Comparison of ENCODE assay signal across 8 cellular contexts in the genomic region with DNA sequence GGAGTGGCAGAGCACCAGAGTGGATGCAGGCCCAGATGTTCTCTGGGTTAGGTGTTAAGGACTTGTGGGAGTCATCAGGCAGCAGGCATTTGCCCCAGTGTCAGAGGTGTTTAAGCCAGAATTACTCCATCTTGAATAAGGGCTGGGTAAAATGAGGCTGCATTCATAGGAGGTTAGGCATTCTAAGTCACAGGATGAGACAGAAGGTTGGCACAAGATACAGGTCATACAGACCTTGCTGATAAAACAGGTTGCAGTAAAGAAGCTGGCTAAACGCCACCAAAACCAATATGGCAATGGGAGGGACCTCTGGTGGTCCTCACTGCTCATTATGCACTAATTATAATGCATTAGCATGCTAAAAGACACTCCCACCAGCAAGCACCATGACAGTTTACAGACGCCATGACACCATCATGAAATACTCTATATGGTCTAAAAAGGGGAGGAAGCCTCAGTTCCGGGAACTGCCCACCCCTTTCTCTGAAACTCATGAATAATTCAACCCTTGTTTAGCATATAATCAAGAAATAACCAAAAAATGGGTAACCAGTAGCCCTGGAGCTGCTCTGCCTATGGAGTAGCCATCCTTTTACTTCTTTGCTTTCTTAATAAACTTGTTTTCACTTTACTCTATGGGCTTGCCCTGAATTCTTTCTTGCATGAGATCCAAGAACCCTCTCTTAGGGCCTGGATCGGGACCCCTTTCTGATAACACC. TPM values are rescaled to one million over a fixed set of nuclear protein-coding genes. Genes with fewer than 3 reads are reported as not detected.
DNase-seq lines count a peak whose midpoint lies in the region; ATAC-seq and TF ChIP-seq lines count a peak whose summit lies in the region.

No MANE protein-coding gene starts in this region.

- H3K27me3 ChIP-seq in SK-N-SH (ENCODE audit: insufficient read depth) (peaks cover 5% of the 10 kb centered on the region; the same call in 1 of the 2 replicates), Peyer's patch (no peaks in the 10 kb centered on the region), adrenal gland (no peaks in the 10 kb centered on the region), thymus (ENCODE audit: control insufficient read depth, insufficient read depth) (no peaks in the 10 kb centered on the region)

- H3K4me1 ChIP-seq in SK-N-SH (ENCODE audit: control insufficient read depth in 1 of 2, insufficient read depth in 2 of 2, low read depth in 1 of 2, low read length in 1 of 2): peaks cover 0 to 7% of the 10 kb centered on the region in 2 experiments; a peak in 1 of 4 replicates
- H3K4me1 ChIP-seq in Peyer's patch: peaks cover 0 to 27% (median 8%) of the 10 kb centered on the region in 4 donors
- peaks cover 19 to 65% of the 10 kb centered on the region in 2 donors for H3K4me1 ChIP-seq in adrenal gland (replicated peaks in 1 of 2)
- H3K4me1 ChIP-seq in mucosa of descending colon (ENCODE audit: low read depth): peaks cover 20% of the 10 kb centered on the region
- H3K4me1 ChIP-seq in thymus (ENCODE audit: control insufficient read depth, insufficient read depth, low read length): peaks cover 13% of the 10 kb centered on the region

- H3K9me3 ChIP-seq in SK-N-SH (no peaks in the 10 kb centered on the region), Peyer's patch (no peaks in the 10 kb centered on the region), adrenal gland (replicated peaks in 1 of 3) (no peaks in the 10 kb centered on the region), mucosa of descending colon (no peaks in the 10 kb centered on the region), thymus (ENCODE audit: control insufficient read depth) (no peaks in the 10 kb centered on the region)

- peak overlapping the region; percentile 78 for H2AFZ ChIP-seq in SK-N-SH (ENCODE audit: low read depth)

- TF ChIP-seq CTCF in SK-N-SH (IDR thresholded peaks at IDR 0.05): no peak
- no peak for TF ChIP-seq CTCF in Peyer's patch (IDR thresholded peaks at IDR 0.05)
- TF ChIP-seq CTCF in adrenal gland (IDR thresholded peaks at IDR 0.05): no peak
- TF ChIP-seq CTCF in mucosa of descending colon (IDR thresholded peaks at IDR 0.05): no peak

- H3K36me3 ChIP-seq in SK-N-SH (replicated peaks in 1 of 2; ENCODE audit: control insufficient read depth in 1 of 2, insufficient read depth in 2 of 2, low read length in 1 of 2) (no peaks in the 10 kb centered on the region), Peyer's patch (peaks cover 0 to 3% (median 0%) of the 10 kb centered on the region in 3 donors), adrenal gland (replicated peaks in 1 of 2) (peaks cover 0 to 12% of the 10 kb centered on the region in 2 donors), mucosa of descending colon (ENCODE audit: low read depth) (no peaks in the 10 kb centered on the region), thymus (ENCODE audit: control insufficient read depth, insufficient read depth) (peaks cover 20% of the 10 kb centered on the region)

- POLR2A ChIA-PET in SK-N-SH (lab: Yijun Ruan, JAX): no interaction called here

- 77% methylated on average over 4 of the region's 4 CpGs for WGBS in SK-N-SH (ENCODE audit: low lambda C conversion rate)
- WGBS in adrenal gland, 4 donors: 49 to 58% (median 52%) methylated on average over 4 of the region's 4 CpGs
- WGBS in thymus: 58% methylated on average over 4 of the region's 4 CpGs

- CTCF ChIA-PET in SK-N-SH (lab: Yijun Ruan, JAX): interaction anchor here (1.1 to 1.8 kb wide), 4 partner anchors 9 to 548 kb away, joined by 3 to 4 read pairs (median 3); no protein-coding TSS in a partner anchor

- H4K20me1 ChIP-seq in SK-N-SH (ENCODE audit: insufficient read depth): no peaks in the 10 kb centered on the region

- ATAC-seq in SK-N-SH treated with all-trans-retinoic acid at 6 μM for 48 hours: no peak
- ATAC-seq in mucosa of descending colon: no peak

- TF ChIP-seq POLR2A in Peyer's patch (IDR thresholded peaks at IDR 0.05) (no peak), adrenal gland (IDR thresholded peaks at IDR 0.05) (peak in 1 of 2 donors; percentile 60)

- no peak for TF ChIP-seq RAD21 in SK-N-SH (IDR thresholded peaks at IDR 0.05; ENCODE audit: low read length)

- H3K9me2 ChIP-seq in SK-N-SH: no peaks in the 10 kb centered on the region

- no peak for TF ChIP-seq EP300 in SK-N-SH (IDR thresholded peaks at IDR 0.05; ENCODE audit: borderline replicate concordance in 1 of 2, low read depth in 1 of 2, low read length in 1 of 2)

- H3F3A ChIP-seq in SK-N-SH (replicated peaks; ENCODE audit: insufficient read depth): no peaks in the 10 kb centered on the region

- H3K79me2 ChIP-seq in SK-N-SH (ENCODE audit: insufficient read depth): no peaks in the 10 kb centered on the region

- peak overlapping the region; percentile 57; the same call in 1 of the 2 replicates for H3K4me2 ChIP-seq in SK-N-SH

- intact Hi-C loops in adrenal gland (cut with DNase I): no loop called here
- intact Hi-C loops in mucosa of descending colon (cut with DNase I, micrococcal nuclease): no loop called here

- DNase-seq in SK-N-SH: no peak
- no peak for DNase-seq in Peyer's patch
- DNase-seq in adrenal gland: peak; percentile 73 to 94 (median 84)
- DNase-seq in mucosa of descending colon: peak in 1 of 3 donors; percentile 34
- DNase-seq in NCI-H2107 treated with DMSO at 0.1 percent for 48 hours (lab: John Stamatoyannopoulos, UW; ENCODE audit: unreplicated experiment): no peak
- no peak for DNase-seq in middle frontal gyrus (ENCODE audit: extremely low spot score, low spot score)

- no peak overlapping the region for H3K9ac ChIP-seq in SK-N-SH

- H3K4me3 ChIP-seq in SK-N-SH (ENCODE audit: low read depth in 2 of 2, low read length in 1 of 2): peak overlapping the region in 1 of 2 experiments; percentile 48; a peak in 2 of 4 replicates
- peak overlapping the region; percentile 61 to 89 (median 73) for H3K4me3 ChIP-seq in Peyer's patch
- peak overlapping the region in 2 of 4 donors; percentile 42 to 88 for H3K4me3 ChIP-seq in adrenal gland
- peak overlapping the region; percentile 77 for H3K4me3 ChIP-seq in mucosa of descending colon
- H3K4me3 ChIP-seq in thymus (ENCODE audit: low read length): peak overlapping the region; percentile 71

- peak overlapping the region in 1 of 2 experiments; percentile 58; a peak in 1 of 4 replicates for H3K27ac ChIP-seq in SK-N-SH (ENCODE audit: low read depth in 2 of 2, low read length in 1 of 2)
- peak overlapping the region; percentile 86 to 93 (median 90) for H3K27ac ChIP-seq in Peyer's patch
- H3K27ac ChIP-seq in adrenal gland: peak overlapping the region; percentile 78 to 97 (median 90)
- H3K27ac ChIP-seq in thymus (ENCODE audit: low read depth): peak overlapping the region; percentile 88

TF ChIP-seq in SK-N-SH treated with all-trans-retinoic acid at 6 μM for 48 hours, 23 proteins besides CTCF, POLR2A, EP300 and RAD21 (continues in another document):
- TF ChIP-seq RARB (CRISPR knock-in tag; IDR thresholded peaks at IDR 0.05): no peak
- no peak for TF ChIP-seq ARNTL (CRISPR knock-in tag; IDR thresholded peaks at IDR 0.05; ENCODE audit: borderline replicate concordance, low read depth)
- no peak for TF ChIP-seq BACH2 (CRISPR knock-in tag; IDR thresholded peaks at IDR 0.05; ENCODE audit: borderline replicate concordance)
- no peak for TF ChIP-seq TCF4 (CRISPR knock-in tag; IDR thresholded peaks at IDR 0.05; ENCODE audit: borderline replicate concordance)
- no peak for TF ChIP-seq GLIS3 (CRISPR knock-in tag; IDR thresholded peaks at IDR 0.05)
- TF ChIP-seq ZC3H10 (CRISPR knock-in tag; IDR thresholded peaks at IDR 0.05): no peak
- no peak for TF ChIP-seq ZFP30 (CRISPR knock-in tag; IDR thresholded peaks at IDR 0.05)
- no peak for TF ChIP-seq CSDC2 (CRISPR knock-in tag; IDR thresholded peaks at IDR 0.05)

RNA-seq across cellular contexts. Expression of a gene that starts 0.9 kb away (rescaled TPM):
- polyA plus RNA-seq in SK-N-SH (2012; rRNA removed) (0.93 and 0.99 TPM in 2 replicates), adrenal gland (10 to 100 TPM in 2 of 3 donors, 1 to 10 TPM in 1; 8.6 to 34.5 (median 33.6) TPM), thymus (11.3 TPM)
- polyA plus RNA-seq in SK-N-SH (2012; cell fraction: cytosol; rRNA removed): 0.41 and 1.00 TPM in 2 replicates
- polyA plus RNA-seq in SK-N-SH (2012; cell fraction: nucleus; rRNA removed): 0.73 and 1.2 TPM in 2 replicates
- total RNA-seq in Peyer's patch (10 to 100 TPM; 19.3 to 22.1 (median 20.0) TPM), adrenal gland (1,000 to 10,000 TPM in 1 of 8 donors, 100 to 1,000 TPM in 6, 10 to 100 TPM in 1; 83.0 to 1,435 (median 309) TPM), mucosa of descending colon (10 to 100 TPM; 11.8 to 14.5 (median 14.5) TPM)

RNA-seq across cellular contexts. Expression of a gene that starts 1.1 kb away (rescaled TPM):
- polyA plus RNA-seq in SK-N-SH (2012; rRNA removed): 0.16 and 0.35 TPM in 2 replicates
- 0.24 and 0.31 TPM in 2 replicates for polyA plus RNA-seq in SK-N-SH (2012; cell fraction: cytosol; rRNA removed)
- 0.29 and 0.37 TPM in 2 replicates for polyA plus RNA-seq in SK-N-SH (2012; cell fraction: nucleus; rRNA removed)
- 10 to 100 TPM; 34.5 to 70.4 (median 56.8) TPM for total RNA-seq in Peyer's patch
- 10 to 100 TPM; 17.9 to 50.0 (median 37.1) TPM for total RNA-seq in adrenal gland
- 10 to 100 TPM in 2 of 3 donors, 1 to 10 TPM in 1; 6.6 to 16.9 (median 10.7) TPM for polyA plus RNA-seq in adrenal gland
- 10 to 100 TPM; 29.9 to 53.0 (median 30.2) TPM for total RNA-seq in mucosa of descending colon
- polyA plus RNA-seq in thymus: 2.9 TPM

RNA-seq across cellular contexts. Expression of a gene that starts 19.2 kb away (rescaled TPM):
- polyA plus RNA-seq in SK-N-SH (2012; rRNA removed) (0.26 and 0.43 TPM in 2 replicates), adrenal gland (1,000 to 10,000 TPM in 2 of 3 donors, 100 to 1,000 TPM in 1; 590 to 7,984 (median 3,445) TPM), thymus (21.9 TPM)
- polyA plus RNA-seq in SK-N-SH (2012; cell fraction: cytosol; rRNA removed): 0.21 and 0.24 TPM in 2 replicates
- polyA plus RNA-seq in SK-N-SH (2012; cell fraction: nucleus; rRNA removed): 0.34 and 0.43 TPM in 2 replicates
- total RNA-seq in Peyer's patch (10 to 100 TPM; 21.5 to 99.9 (median 27.1) TPM), adrenal gland (1,000 to 10,000 TPM; 1,813 to 6,437 (median 3,715) TPM), mucosa of descending colon (100 to 1,000 TPM in 1 of 3 donors, 10 to 100 TPM in 2; 82.6 to 202 (median 98.9) TPM)

RNA-seq across cellular contexts. Expression of a gene that starts 46.3 kb away (rescaled TPM):
- polyA plus RNA-seq in SK-N-SH (2012; rRNA removed): 87.5 and 91.6 TPM in 2 replicates
- polyA plus RNA-seq in SK-N-SH (2012; cell fraction: cytosol; rRNA removed): 49.6 and 70.3 TPM in 2 replicates
- polyA plus RNA-seq in SK-N-SH (2012; cell fraction: nucleus; rRNA removed): 254 and 314 TPM in 2 replicates
- total RNA-seq in Peyer's patch: 100 to 1,000 TPM; 138 to 209 (median 159) TPM
- 100 to 1,000 TPM; 153 to 294 (median 214) TPM for total RNA-seq in adrenal gland
- 100 to 1,000 TPM in 1 of 3 donors, 10 to 100 TPM in 2; 69.0 to 140 (median 95.8) TPM for polyA plus RNA-seq in adrenal gland
- total RNA-seq in mucosa of descending colon: 100 to 1,000 TPM; 151 to 228 (median 202) TPM
- 97.0 TPM for polyA plus RNA-seq in thymus

RNA-seq across cellular contexts. Expression of a gene that starts 56.9 kb away (rescaled TPM):
- polyA plus RNA-seq in SK-N-SH (2012; rRNA removed) (4.6 and 5.0 TPM in 2 replicates), adrenal gland (1 to 10 TPM in 2 of 3 donors, under 1 TPM in 1; 0.26 to 6.0 (median 3.0) TPM), thymus (6.6 TPM)
- 2.3 and 3.7 TPM in 2 replicates for polyA plus RNA-seq in SK-N-SH (2012; cell fraction: cytosol; rRNA removed)
- polyA plus RNA-seq in SK-N-SH (2012; cell fraction: nucleus; rRNA removed): 6.9 and 9.8 TPM in 2 replicates
- total RNA-seq in Peyer's patch (1 to 10 TPM; 1.7 to 2.8 (median 2.5) TPM), adrenal gland (10 to 100 TPM in 1 of 8 donors, 1 to 10 TPM in 7; 3.2 to 13.9 (median 7.5) TPM), mucosa of descending colon (10 to 100 TPM; 10.9 to 11.8 (median 11.3) TPM)

Comparison
In these comparisons a context has a peak if more than half of its experiments do, and no peak if none do; other contexts are left out.
1. DNase-seq: peak in adrenal gland (7 of 7); none in SK-N-SH (single experiment), Peyer's patch (0 of 3), NCI-H2107 treated with DMSO at 0.1 percent for 48 hours (single experiment) and middle frontal gyrus (single experiment).
2. RNA of a gene that starts 19.2 kb away (total RNA-seq): 1,813 to 6,437 TPM in adrenal gland; 82.6 to 202 TPM in mucosa of descending colon and 21.5 to 99.9 TPM in Peyer's patch; every median in the first group is over 4 times any median in the second.